In genomic region chr11:61295596-61295926, GRCh38 we compare ENCODE assay signal across 1 cellular context.
TF ChIP-seq lines count a peak whose summit lies in the region.

No MANE protein-coding gene starts in this region.

TF ChIP-seq in IMR-90, 13 proteins besides CTCF, POLR2A, EP300 and RAD21:
- TF ChIP-seq ELK1 (IDR thresholded peaks at IDR 0.05; ENCODE audit: borderline replicate concordance, low read depth, low read length) = no peak
- TF ChIP-seq RFX5 (IDR thresholded peaks at IDR 0.05; ENCODE audit: low read depth, low read length) = no peak
- no peak for TF ChIP-seq CEBPB (IDR thresholded peaks at IDR 0.05; ENCODE audit: low read depth, low read length)
- TF ChIP-seq RCOR1 (IDR thresholded peaks at IDR 0.05; ENCODE audit: insufficient replicate concordance, low read length) = no peak
- no peak for TF ChIP-seq CHD1 (IDR thresholded peaks at IDR 0.05; ENCODE audit: low read depth, low read length)
- TF ChIP-seq FOS (IDR thresholded peaks at IDR 0.05; ENCODE audit: low read depth, low read length) = no peak
- TF ChIP-seq MXI1 (IDR thresholded peaks at IDR 0.05; ENCODE audit: borderline replicate concordance, low read depth, low read length) = no peak
- TF ChIP-seq MAZ (IDR thresholded peaks at IDR 0.05; ENCODE audit: borderline replicate concordance, low read depth, low read length) = no peak
- TF ChIP-seq BHLHE40 (IDR thresholded peaks at IDR 0.05; ENCODE audit: low read depth, low read length) = no peak
- TF ChIP-seq USF2 (IDR thresholded peaks at IDR 0.05; ENCODE audit: low read depth, low read length) = no peak
